ENCODE assay signal across 18 cellular contexts in genomic region chr5:169850407-169850806, GRCh38.
DNase-seq lines count a peak whose midpoint lies in the region; ATAC-seq, FAIRE-seq and TF ChIP-seq lines count a peak whose summit lies in the region.
"Had no signal": no experiment of that assay in that cellular context is flagged by ENCODE, and none has a peak within 500 bp of the region (broad histone marks: within the 10 kb centered on the region; RNA-seq: fewer than 3 reads in every experiment).

No MANE protein-coding gene starts in this region.

- H3K4me1 Mint-ChIP-seq in CD14-positive monocyte (peaks cover 20% of the 10 kb centered on the region), astrocyte (ENCODE audit: low read depth, unreplicated experiment) (no peaks in the 10 kb centered on the region)
- H3K4me1 Mint-ChIP-seq in activated CD4-positive, alpha-beta T cell treated with anti-CD3 and anti-CD28 coated beads, Interleukin-2, amount 10 ng/mL, durations not matched to agents 7 days and 5 days = no peaks in the 10 kb centered on the region

- intact Hi-C loops in CD14-positive monocyte (cut with micrococcal nuclease) = no loop called here

- H3K36me3 ChIP-seq in astrocyte (ENCODE audit: insufficient read depth, low read length) = no peaks in the 10 kb centered on the region
- H3K36me3 ChIP-seq in kidney epithelial cell (ENCODE audit: control insufficient read depth, insufficient read depth, low read length) = no peaks in the 10 kb centered on the region
- H3K36me3 ChIP-seq: adrenal gland, uterus had no signal

- POLR2A ChIA-PET in HEK293T (lab: Yijun Ruan, JAX) = no interaction called here
- POLR2A ChIA-PET in activated CD4-positive, alpha-beta T cell treated with anti-CD3 and anti-CD28 coated beads, Interleukin-2, amount 10 ng/mL, durations not matched to agents 7 days and 5 days (lab: Charles Lee) = no interaction called here

- H2AFZ ChIP-seq in astrocyte (ENCODE audit: low read depth, low read length) = no peak overlapping the region

- H3K9me3 ChIP-seq in astrocyte (ENCODE audit: insufficient read depth, low read depth, low read length) = peaks cover 4% of the 10 kb centered on the region
- H3K9me3 ChIP-seq: adrenal gland, uterus had no signal

- H3K27me3 Mint-ChIP-seq in CD14-positive monocyte (ENCODE audit: low read depth in 3 of 3) (no peaks in the 10 kb centered on the region), astrocyte (ENCODE audit: low read depth, unreplicated experiment) (peaks cover 2% of the 10 kb centered on the region)
- H3K27me3 Mint-ChIP-seq in activated CD4-positive, alpha-beta T cell treated with anti-CD3 and anti-CD28 coated beads, Interleukin-2, amount 10 ng/mL, durations not matched to agents 7 days and 5 days = no peaks in the 10 kb centered on the region
- H3K27me3 Mint-ChIP-seq: activated T-helper 17 cell treated with anti-CD3 and anti-CD28 coated beads, Interleukin-2, amount 50 U/mL, for 72 hours; CD4-positive, alpha-beta T cell had no signal

- H3K4me3 Mint-ChIP-seq in CD14-positive monocyte (no peak overlapping the region), astrocyte (ENCODE audit: unreplicated experiment) (no peak overlapping the region)
- H3K4me3 Mint-ChIP-seq in activated CD4-positive, alpha-beta T cell treated with anti-CD3 and anti-CD28 coated beads, Interleukin-2, amount 10 ng/mL, durations not matched to agents 7 days and 5 days = no peak overlapping the region
- H3K4me3 Mint-ChIP-seq: activated T-helper 17 cell treated with anti-CD3 and anti-CD28 coated beads, Interleukin-2, amount 50 U/mL, for 72 hours; CD4-positive, alpha-beta T cell had no signal

- H3K9ac ChIP-seq in astrocyte (ENCODE audit: low read length) = no peak overlapping the region

- FAIRE-seq in astrocyte (lab: Jason Lieb, UNC) = no peak

- no peaks in the 10 kb centered on the region for H3K79me2 ChIP-seq in astrocyte (ENCODE audit: insufficient read depth, low read length)

- peaks cover 22 to 36% (median 26%) of the 10 kb centered on the region in 7 donors for H3K9me3 Mint-ChIP-seq in CD14-positive monocyte
- peaks cover 11% of the 10 kb centered on the region for H3K9me3 Mint-ChIP-seq in astrocyte (ENCODE audit: unreplicated experiment)
- H3K9me3 Mint-ChIP-seq in activated CD4-positive, alpha-beta T cell treated with anti-CD3 and anti-CD28 coated beads, Interleukin-2, amount 10 ng/mL, durations not matched to agents 7 days and 5 days = peaks cover 29% of the 10 kb centered on the region

- peak; percentile 35 for TF ChIP-seq CTCF in CD14-positive monocyte (IDR thresholded peaks at IDR 0.05)
- TF ChIP-seq CTCF in astrocyte (IDR thresholded peaks at IDR 0.05; ENCODE audit: insufficient read depth, low read depth, low read length) = peak; percentile 21
- TF ChIP-seq CTCF in kidney epithelial cell (IDR thresholded peaks at IDR 0.05; ENCODE audit: insufficient read depth, low read length, poor library complexity, severe bottlenecking) = peak; percentile 8

- no peaks in the 10 kb centered on the region for H4K20me1 ChIP-seq in astrocyte (ENCODE audit: insufficient read depth, low read length)

- H3K27ac ChIP-seq in astrocyte (ENCODE audit: low read depth, low read length) = no peak overlapping the region
- H3K27ac ChIP-seq: adrenal gland, spleen, uterus had no signal

- no peaks in the 10 kb centered on the region for H3K27me3 ChIP-seq in astrocyte (ENCODE audit: insufficient read depth, low read length)
- H3K27me3 ChIP-seq in kidney epithelial cell (ENCODE audit: control insufficient read depth, insufficient read depth, low read length) = no peaks in the 10 kb centered on the region
- H3K27me3 ChIP-seq: adrenal gland, spleen, uterus had no signal

- DNase-seq in CD14-positive monocyte (ENCODE audit: low spot score) = no peak
- DNase-seq in HEK293T (ENCODE audit: extremely low spot score) = no peak
- DNase-seq in astrocyte (ENCODE audit: low read depth) = no peak
- no peak for DNase-seq in kidney epithelial cell (ENCODE audit: low read depth)
- DNase-seq in activated CD4-positive, alpha-beta T cell treated with anti-CD3 and anti-CD28 coated beads, Interleukin-2, amount 10 ng/mL, durations not matched to agents 7 days and 5 days = no peak
- DNase-seq in SKM-1 treated with dmso at 0.1 percent for 144 hours (lab: John Stamatoyannopoulos, UW; ENCODE audit: unreplicated experiment) = no peak
- DNase-seq in NCI-H524 treated with DMSO at 0.1 percent for 48 hours (lab: John Stamatoyannopoulos, UW) = no peak
- DNase-seq: activated CD4-positive, alpha-beta T cell treated with anti-CD3 and anti-CD28 coated beads, Interleukin-2, amount 50 U/mL, for 48 hours; adrenal gland; CD4-positive, alpha-beta T cell; hippocampal formation; NCI-H2029 treated with DMSO at 0.1 percent for 48 hours; spleen; stimulated activated naive CD4-positive, alpha-beta T cell treated with Interleukin-2 at 50 U/mL for 16 hours; uterus had no signal

- no peak for ATAC-seq in GM18858 (IDR thresholded peaks at IDR 0.05; ENCODE audit: unreplicated experiment)
- ATAC-seq: activated T-helper 17 cell treated with anti-CD3 and anti-CD28 coated beads, Interleukin-2, amount 50 U/mL, for 72 hours; esophagus mucosa had no signal

- H3K36me3 Mint-ChIP-seq in CD14-positive monocyte (peaks cover 75 to 80% of the 10 kb centered on the region in 2 donors), astrocyte (ENCODE audit: low read depth, unreplicated experiment) (peaks cover 4% of the 10 kb centered on the region)
- peaks cover 88% of the 10 kb centered on the region for H3K36me3 Mint-ChIP-seq in activated CD4-positive, alpha-beta T cell treated with anti-CD3 and anti-CD28 coated beads, Interleukin-2, amount 10 ng/mL, durations not matched to agents 7 days and 5 days (ENCODE audit: low read depth)

- H3K27ac Mint-ChIP-seq in CD14-positive monocyte = peak overlapping the region in 3 of 7 donors; percentile 17 to 40 (median 23)
- H3K27ac Mint-ChIP-seq in astrocyte (ENCODE audit: unreplicated experiment) = no peak overlapping the region
- no peak overlapping the region for H3K27ac Mint-ChIP-seq in activated CD4-positive, alpha-beta T cell treated with anti-CD3 and anti-CD28 coated beads, Interleukin-2, amount 10 ng/mL, durations not matched to agents 7 days and 5 days
- H3K27ac Mint-ChIP-seq: activated T-helper 17 cell treated with anti-CD3 and anti-CD28 coated beads, Interleukin-2, amount 50 U/mL, for 72 hours; CD4-positive, alpha-beta T cell had no signal

- H3K4me3 ChIP-seq in astrocyte (ENCODE audit: insufficient read depth, low read depth, low read length) (no peak overlapping the region), kidney epithelial cell (ENCODE audit: low read depth, low read length) (no peak overlapping the region)
- H3K4me3 ChIP-seq: adrenal gland, spleen, uterus had no signal

- CTCF ChIA-PET in HEK293T (lab: Yijun Ruan, JAX) = interaction anchor here (0.6 to 2.6 kb wide), 2 partner anchors 9 to 130 kb away, joined by 4 to 6 read pairs; partner anchors contain the start of gene INSYN2B
- CTCF ChIA-PET in activated CD4-positive, alpha-beta T cell treated with anti-CD3 and anti-CD28 coated beads, Interleukin-2, amount 10 ng/mL, durations not matched to agents 7 days and 5 days (lab: Charles Lee) = interaction anchor here (1.0 to 1.2 kb wide), 2 partner anchors 12 to 15 kb away, joined by 3 read pairs; no protein-coding TSS in a partner anchor

- no peaks in the 10 kb centered on the region for H3K4me1 ChIP-seq in astrocyte (ENCODE audit: insufficient read depth, low read length)
- H3K4me1 ChIP-seq: adrenal gland, spleen, uterus had no signal

- no peak overlapping the region for H3K4me2 ChIP-seq in astrocyte (ENCODE audit: low read length)

TF ChIP-seq in HEK293T, 16 proteins besides CTCF, POLR2A, EP300 and RAD21:
- TF ChIP-seq CTBP1 (IDR thresholded peaks at IDR 0.05; ENCODE audit: borderline replicate concordance) = no peak
- peak; percentile 34; the same call in 1 of the 2 replicates for TF ChIP-seq ZNF384 (IDR thresholded peaks at IDR 0.05)
TF ChIP-seq in HEK293T: peak in this region for 1.
